In genomic region chr4:23921993-23922392, GRCh38 we compare ENCODE assay signal across 23 cellular contexts. TPM values are rescaled to one million over a fixed set of nuclear protein-coding genes. Genes with fewer than 3 reads are reported as not detected.
DNase-seq lines count a peak whose midpoint lies in the region; ATAC-seq and TF ChIP-seq lines count a peak whose summit lies in the region.
"Had no signal": no experiment of that assay in that cellular context is flagged by ENCODE, and none has a peak within 500 bp of the region (broad histone marks: within the 10 kb centered on the region; RNA-seq: fewer than 3 reads in every experiment).

No MANE protein-coding gene starts in this region.

- H3K27me3 ChIP-seq in neuron (ENCODE audit: insufficient read depth, low read length): no peaks in the 10 kb centered on the region
- H3K27me3 ChIP-seq: MG63 had no signal

- H2AFZ ChIP-seq in neuron (ENCODE audit: low read depth, low read length): peak overlapping the region; percentile 59
- H2AFZ ChIP-seq: PC-9 had no signal

- no peaks in the 10 kb centered on the region for H3K36me3 ChIP-seq in neuron (ENCODE audit: insufficient read depth, low read length)
- H3K36me3 ChIP-seq: MG63 had no signal

- TF ChIP-seq EP300 in Ishikawa (IDR thresholded peaks at IDR 0.05; ENCODE audit: borderline replicate concordance): peak; percentile 2; the same call in 1 of the 2 replicates

- in situ Hi-C loops in astrocyte of the spinal cord (cut with HindIII; ENCODE audit: low sequenced_read_pairs): no loop called here

- H3K9me3 ChIP-seq in neuron (ENCODE audit: low read length): no peaks in the 10 kb centered on the region
- H3K9me3 ChIP-seq: MG63 had no signal

- H3K4me1 ChIP-seq in neuron (ENCODE audit: insufficient read depth, low read length): peaks cover 21% of the 10 kb centered on the region

- H3K4me3 ChIP-seq in astrocyte of the spinal cord (ENCODE audit: low read depth, low read length) (no peak overlapping the region), neuron (ENCODE audit: low read length) (no peak overlapping the region)
- H3K4me3 ChIP-seq: MG63, PC-9 had no signal

- peak; percentile 18 for DNase-seq in astrocyte of the spinal cord (ENCODE audit: low read depth, low spot score)
- DNase-seq in kidney tubule cell (ENCODE audit: low spot score): peak; percentile 14
- no peak for DNase-seq in occipital lobe (lab: John Stamatoyannopoulos, UW)
- DNase-seq in NCI-H524 treated with DMSO at 0.1 percent for 48 hours (lab: John Stamatoyannopoulos, UW): no peak
- DNase-seq: Calu3; DMS79 treated with DMSO at 0.1 percent for 48 hours; GF-D8; KBM-7; MG63; NCI-H1105 treated with DMSO at 0.1 percent for 48 hours; NCI-H146; NCI-H1930; NCI-H2107; NCI-H446; NCI-H526; NCI-H82; NK-92 treated with Interleukin-12 subunit alpha and Interleukin-12 subunit beta, amount 100 ng/mL, for 24 hours; PC-9 had no signal

- no peak for TF ChIP-seq RAD21 in Ishikawa (IDR thresholded peaks at IDR 0.05; ENCODE audit: low read depth)

- no peak for ATAC-seq in HG02938 (IDR thresholded peaks at IDR 0.05; ENCODE audit: unreplicated experiment)
- ATAC-seq: HCT116, Right ventricle myocardium inferior had no signal

- no peak for TF ChIP-seq CTCF in astrocyte of the spinal cord (IDR thresholded peaks at IDR 0.05; ENCODE audit: low read depth, low read length)

TF ChIP-seq in Ishikawa, 13 proteins besides CTCF, POLR2A, EP300 and RAD21:
- TF ChIP-seq USF1 (IDR thresholded peaks at IDR 0.05) (no peak), FOXM1 (IDR thresholded peaks at IDR 0.05; ENCODE audit: borderline replicate concordance, low read depth) (no peak), NFIC (IDR thresholded peaks at IDR 0.05) (no peak), CREB1 (IDR thresholded peaks at IDR 0.05; ENCODE audit: low read depth) (no peak), TEAD4 (IDR thresholded peaks at IDR 0.05) (no peak), MAX (IDR thresholded peaks at IDR 0.05) (no peak), REST (IDR thresholded peaks at IDR 0.05; ENCODE audit: low read depth) (no peak), YY1 (IDR thresholded peaks at IDR 0.05; ENCODE audit: low read depth) (no peak), CEBPB (IDR thresholded peaks at IDR 0.05) (no peak), ZBTB7A (IDR thresholded peaks at IDR 0.05; ENCODE audit: low read depth) (no peak), TCF12 (IDR thresholded peaks at IDR 0.05; ENCODE audit: low read depth) (no peak)

RNA-seq across cellular contexts. Expression of gene PPARGC1A, which starts 32.1 kb away (rescaled TPM):
- 5.5 TPM for total RNA-seq in occipital lobe
- total RNA-seq: PC-9 had no signal

Comparison
In these comparisons a context has a peak if more than half of its experiments do, and no peak if none do; other contexts are left out.
1. DNase-seq: peak in astrocyte of the spinal cord (single experiment) and kidney tubule cell (single experiment); none in occipital lobe (single experiment) and NCI-H524 treated with DMSO at 0.1 percent for 48 hours (single experiment).